9 cellular contexts compared by ENCODE assay signal in genomic region chr17:48439473-48439872, GRCh38. TPM values are rescaled to one million over a fixed set of nuclear protein-coding genes. Genes with fewer than 3 reads are reported as not detected.
DNase-seq lines count a peak whose midpoint lies in the region; ATAC-seq and TF ChIP-seq lines count a peak whose summit lies in the region.
"Had no signal": no experiment of that assay in that cellular context is flagged by ENCODE, and none has a peak within 500 bp of the region (broad histone marks: within the 10 kb centered on the region; RNA-seq: fewer than 3 reads in every experiment).

No MANE protein-coding gene starts in this region.

- peaks cover 12% of the 10 kb centered on the region for H3K36me3 Mint-ChIP-seq in activated CD8-positive, alpha-beta T cell treated with anti-CD3 and anti-CD28 coated beads for 36 hours (ENCODE audit: low read depth)
- H3K36me3 Mint-ChIP-seq in naive B cell = peaks cover 0 to 19% of the 10 kb centered on the region in 2 donors

- CTCF ChIA-PET in GM10248 (lab: Yijun Ruan, JAX) = interaction anchor here (0.9 to 6.7 kb wide), 7 partner anchors 8 to 154 kb away, joined by 3 to 72 read pairs (median 4); partner anchors contain the start of gene HOXB5
- CTCF ChIA-PET in activated CD8-positive, alpha-beta T cell treated with anti-CD3 and anti-CD28 coated beads for 36 hours (lab: Charles Lee) = interaction anchor here (0.7 to 3.5 kb wide), 11 partner anchors 8 to 333 kb away, joined by 3 to 28 read pairs (median 3); partner anchors contain the start of genes SKAP1 and SNX11

- DNase-seq in GM10248 (ENCODE audit: extremely low spot score) (peak; percentile 42), naive B cell (peak; percentile 63), NCI-H510A treated with DMSO at 0.1 percent for 48 hours (lab: John Stamatoyannopoulos, UW) (no peak), RKO (ENCODE audit: low spot score) (no peak), NCI-H1930 (lab: John Stamatoyannopoulos, UW) (no peak)
- DNase-seq in activated CD8-positive, alpha-beta T cell treated with anti-CD3 and anti-CD28 coated beads for 36 hours = peak; percentile 76
- DNase-seq: activated gamma-delta T cell had no signal

- POLR2A ChIA-PET in GM10248 (lab: Yijun Ruan, JAX) = no interaction called here
- POLR2A ChIA-PET in activated CD8-positive, alpha-beta T cell treated with anti-CD3 and anti-CD28 coated beads for 36 hours (lab: Charles Lee) = interaction anchor here (0.6 to 7.7 kb wide), 6 partner anchors 10 to 326 kb away, joined by 3 to 58 read pairs (median 5); partner anchors contain the start of gene SKAP1

- intact Hi-C loops in activated CD8-positive, alpha-beta T cell treated with anti-CD3 and anti-CD28 coated beads for 36 hours (cut with micrococcal nuclease) = no loop called here

- peaks cover 8% of the 10 kb centered on the region for H3K9me3 Mint-ChIP-seq in activated CD8-positive, alpha-beta T cell treated with anti-CD3 and anti-CD28 coated beads for 36 hours
- peaks cover 0 to 10% (median 2%) of the 10 kb centered on the region in 7 donors for H3K9me3 Mint-ChIP-seq in naive B cell

- peak overlapping the region; percentile 97 for H3K27ac Mint-ChIP-seq in activated CD8-positive, alpha-beta T cell treated with anti-CD3 and anti-CD28 coated beads for 36 hours
- H3K27ac Mint-ChIP-seq in naive B cell = peak overlapping the region in 5 of 6 donors; percentile 61 to 97 (median 94)

- H3K4me1 Mint-ChIP-seq in activated CD8-positive, alpha-beta T cell treated with anti-CD3 and anti-CD28 coated beads for 36 hours (ENCODE audit: low read depth) = peaks cover 86% of the 10 kb centered on the region
- peaks cover 62 to 76% (median 75%) of the 10 kb centered on the region in 3 donors for H3K4me1 Mint-ChIP-seq in naive B cell

- TF ChIP-seq CTCF in GM10248 (IDR thresholded peaks at IDR 0.05; ENCODE audit: control extremely low read depth, extremely low read depth, low read depth, missing control alignments) = no peak
- TF ChIP-seq CTCF in activated CD8-positive, alpha-beta T cell treated with anti-CD3 and anti-CD28 coated beads for 36 hours (IDR thresholded peaks at IDR 0.05) = no peak

- peak; percentile 52 for ATAC-seq in HG02610 (IDR thresholded peaks at IDR 0.05; ENCODE audit: unreplicated experiment)
- peak; percentile 41 for ATAC-seq in activated CD8-positive, alpha-beta T cell treated with anti-CD3 and anti-CD28 coated beads for 36 hours
- ATAC-seq in naive B cell (ENCODE audit: low read depth in 2 of 2) = peak; percentile 51 to 54
- no peak for ATAC-seq in HG03354 (IDR thresholded peaks at IDR 0.05; ENCODE audit: poor library complexity, severe bottlenecking, unreplicated experiment)

- H3K27me3 Mint-ChIP-seq in activated CD8-positive, alpha-beta T cell treated with anti-CD3 and anti-CD28 coated beads for 36 hours = no peaks in the 10 kb centered on the region
- H3K27me3 Mint-ChIP-seq in naive B cell = peaks cover 9 to 14% (median 12%) of the 10 kb centered on the region in 3 donors

- peak overlapping the region; percentile 21 for H3K4me3 Mint-ChIP-seq in activated CD8-positive, alpha-beta T cell treated with anti-CD3 and anti-CD28 coated beads for 36 hours
- H3K4me3 Mint-ChIP-seq in naive B cell = peak overlapping the region; percentile 28 to 86 (median 70)

RNA-seq across cellular contexts. Expression of gene SKAP1, which starts 9.5 kb away (rescaled TPM):
- total RNA-seq in activated CD8-positive, alpha-beta T cell treated with anti-CD3 and anti-CD28 coated beads for 36 hours = 10 to 100 TPM; 73.9 to 81.3 TPM
- 100 to 1,000 TPM in 5 of 6 donors, 10 to 100 TPM in 1; 79.3 to 166 (median 140) TPM for polyA plus RNA-seq in naive B cell (ENCODE audit: low read depth in 6 of 6)

Comparison
In these comparisons a context has a peak if more than half of its experiments do, and no peak if none do; other contexts are left out.
1. DNase-seq: peak in GM10248 (single experiment), activated CD8-positive, alpha-beta T cell treated with anti-CD3 and anti-CD28 coated beads for 36 hours (single experiment) and naive B cell (single experiment); none in NCI-H510A treated with DMSO at 0.1 percent for 48 hours (single experiment), RKO (single experiment) and NCI-H1930 (0 of 2).